ENCODE assay signal across 8 cellular contexts in genomic region chr5:95817430-95817829, GRCh38. TPM values are rescaled to one million over a fixed set of nuclear protein-coding genes. Genes with fewer than 3 reads are reported as not detected.
DNase-seq lines count a peak whose midpoint lies in the region; ATAC-seq lines count a peak whose summit lies in the region.

No MANE protein-coding gene starts in this region.

- H3K9me3 Mint-ChIP-seq in activated CD4-positive, alpha-beta memory T cell treated with anti-CD3 and anti-CD28 coated beads, Interleukin-2, amount 10 ng/mL, durations not matched to agents 7 days and 5 days, result no peaks in the 10 kb centered on the region

- H3K4me1 Mint-ChIP-seq in activated CD4-positive, alpha-beta memory T cell treated with anti-CD3 and anti-CD28 coated beads, Interleukin-2, amount 10 ng/mL, durations not matched to agents 7 days and 5 days, result peaks cover 77% of the 10 kb centered on the region

- H3K4me3 ChIP-seq in skin epidermis, result peak overlapping the region in 2 of 7 experiments; percentile 24 to 29

- ATAC-seq in HG02884 (IDR thresholded peaks at IDR 0.05; ENCODE audit: unreplicated experiment), result no peak
- no peak for ATAC-seq in HG03135 (IDR thresholded peaks at IDR 0.05; ENCODE audit: unreplicated experiment)

- H3K27ac Mint-ChIP-seq in activated CD4-positive, alpha-beta memory T cell treated with anti-CD3 and anti-CD28 coated beads, Interleukin-2, amount 10 ng/mL, durations not matched to agents 7 days and 5 days, result peak overlapping the region; percentile 68

- POLR2A ChIA-PET in activated CD4-positive, alpha-beta memory T cell treated with anti-CD3 and anti-CD28 coated beads, Interleukin-2, amount 10 ng/mL, durations not matched to agents 7 days and 5 days (lab: Charles Lee), result interaction anchor here (1.0 to 1.4 kb wide), 2 partner anchors 18 to 20 kb away, joined by 3 read pairs; no protein-coding TSS in a partner anchor

- intact Hi-C loops in cardiac septum (cut with DNase I), result no loop called here

- peak overlapping the region in 17 of 21 experiments; percentile 2 to 87 (median 51) for H3K27ac ChIP-seq in skin epidermis

- CTCF ChIA-PET in activated CD4-positive, alpha-beta memory T cell treated with anti-CD3 and anti-CD28 coated beads, Interleukin-2, amount 10 ng/mL, durations not matched to agents 7 days and 5 days (lab: Charles Lee), result interaction anchor here (1.2 to 8.5 kb wide), 3 partner anchors 8 to 36 kb away, joined by 3 to 75 read pairs (median 63); no protein-coding TSS in a partner anchor

- peaks cover 71% of the 10 kb centered on the region for H3K36me3 Mint-ChIP-seq in activated CD4-positive, alpha-beta memory T cell treated with anti-CD3 and anti-CD28 coated beads, Interleukin-2, amount 10 ng/mL, durations not matched to agents 7 days and 5 days (ENCODE audit: low read depth)

- H3K27me3 Mint-ChIP-seq in activated CD4-positive, alpha-beta memory T cell treated with anti-CD3 and anti-CD28 coated beads, Interleukin-2, amount 10 ng/mL, durations not matched to agents 7 days and 5 days, result no peaks in the 10 kb centered on the region

- peak overlapping the region; percentile 66 for H3K4me3 Mint-ChIP-seq in activated CD4-positive, alpha-beta memory T cell treated with anti-CD3 and anti-CD28 coated beads, Interleukin-2, amount 10 ng/mL, durations not matched to agents 7 days and 5 days

- DNase-seq in HPDE6-E6E7 (ENCODE audit: extremely low spot score) (peak; percentile 52), cardiac septum (ENCODE audit: low spot score) (peak; percentile 80), MV-4-11 (lab: John Stamatoyannopoulos, UW) (no peak), NCI-H2196 treated with DMSO at 0.1 percent for 48 hours (lab: John Stamatoyannopoulos, UW; ENCODE audit: unreplicated experiment) (no peak)
- DNase-seq in activated CD4-positive, alpha-beta memory T cell treated with anti-CD3 and anti-CD28 coated beads, Interleukin-2, amount 10 ng/mL, durations not matched to agents 7 days and 5 days, result peak; percentile 57

RNA-seq across cellular contexts. Expression of gene GLRX, which starts 5.1 kb away (rescaled TPM):
- total RNA-seq in activated CD4-positive, alpha-beta memory T cell treated with anti-CD3 and anti-CD28 coated beads, Interleukin-2, amount 10 ng/mL, durations not matched to agents 7 days and 5 days, result 10 to 100 TPM; 71.6 to 72.5 TPM
- 119 TPM for total RNA-seq in cardiac septum

Comparison
In these comparisons a context has a peak if more than half of its experiments do, and no peak if none do; other contexts are left out.
1. DNase-seq: peak in HPDE6-E6E7 (single experiment), activated CD4-positive, alpha-beta memory T cell treated with anti-CD3 and anti-CD28 coated beads, Interleukin-2, amount 10 ng/mL, durations not matched to agents 7 days and 5 days (single experiment) and cardiac septum (single experiment); none in MV-4-11 (single experiment) and NCI-H2196 treated with DMSO at 0.1 percent for 48 hours (single experiment).